Comparison of ENCODE assay signal across 7 cellular contexts in genomic region chr1:180881806-180882509, GRCh38. TPM values are rescaled to one million over a fixed set of nuclear protein-coding genes. Genes with fewer than 3 reads are reported as not detected.
A peak's percentile ranks its signal among the peaks of the same experiment; 100 is the strongest.
DNase-seq lines count a peak whose midpoint lies in the region; ATAC-seq and TF ChIP-seq lines count a peak whose summit lies in the region.

No MANE protein-coding gene starts in this region.

- no peak overlapping the region for H3K27ac ChIP-seq in vagina

- intact Hi-C loops in vagina (cut with DNase I), result loop anchor here (10.0 kb wide), 1 partner anchor 263 kb away; no protein-coding TSS in a partner anchor

- no peaks in the 10 kb centered on the region for H3K4me1 ChIP-seq in vagina

- H3K36me3 Mint-ChIP-seq in brain, result peaks cover 16% of the 10 kb centered on the region

- H3K27ac Mint-ChIP-seq in brain, result peak overlapping the region; percentile 43 to 87 (median 70)

- peak; percentile 52 for TF ChIP-seq CTCF in GM10266 (IDR thresholded peaks at IDR 0.05; ENCODE audit: control insufficient read depth, insufficient read depth, low read depth, missing control alignments)
- TF ChIP-seq CTCF in brain (conservative IDR thresholded peaks at IDR 0.05), result peak; percentile 82 to 88
- TF ChIP-seq CTCF in vagina (IDR thresholded peaks at IDR 0.05), result peak in 2 of 3 experiments; percentile 7 to 39

- no peak for TF ChIP-seq POLR2A in vagina (IDR thresholded peaks at IDR 0.05)

- H3K27me3 Mint-ChIP-seq in brain, result no peaks in the 10 kb centered on the region

- no peaks in the 10 kb centered on the region for H3K9me3 ChIP-seq in vagina

- H3K4me3 Mint-ChIP-seq in brain, result no peak overlapping the region

- H3K4me1 Mint-ChIP-seq in brain, result peaks cover 16% of the 10 kb centered on the region

- no peak overlapping the region for H3K4me3 ChIP-seq in vagina

- peak; percentile 61 for ATAC-seq in HG03196 (IDR thresholded peaks at IDR 0.05; ENCODE audit: unreplicated experiment)
- ATAC-seq in HG03571 (IDR thresholded peaks at IDR 0.05; ENCODE audit: unreplicated experiment), result no peak

- no peaks in the 10 kb centered on the region for H3K27me3 ChIP-seq in vagina

- no peaks in the 10 kb centered on the region for H3K36me3 ChIP-seq in vagina

- DNase-seq in GM10266 (ENCODE audit: extremely low spot score) (peak; percentile 66), NCI-H69 (lab: John Stamatoyannopoulos, UW) (peak; percentile 87), islet precursor cell (peak; percentile 51), vagina (ENCODE audit: extremely low spot score in 2 of 2) (no peak)

- no peaks in the 10 kb centered on the region for H3K9me3 Mint-ChIP-seq in brain

RNA-seq across cellular contexts. Expression of gene KIAA1614, which starts 30.7 kb away (rescaled TPM):
- polyA plus RNA-seq in brain (ENCODE audit: insufficient read depth, low read depth, low replicate concordance), result 8.3 TPM
- total RNA-seq in vagina, result 13.0 TPM

Comparison
In these comparisons a context has a peak if more than half of its experiments do, and no peak if none do; other contexts are left out.
1. DNase-seq: peak in GM10266 (single experiment), NCI-H69 (single experiment) and islet precursor cell (single experiment); none in vagina (0 of 2).
2. CTCF ChIP-seq: peak in every context shown above with its lines; median percentile 85 in brain; 52 in GM10266; 23 in vagina.